10 cellular contexts compared by ENCODE assay signal in genomic region chr20:34710568-34710839, GRCh38. TPM values are rescaled to one million over a fixed set of nuclear protein-coding genes. Genes with fewer than 3 reads are reported as not detected.
DNase-seq lines count a peak whose midpoint lies in the region; ATAC-seq and TF ChIP-seq lines count a peak whose summit lies in the region.
"Had no signal": no experiment of that assay in that cellular context is flagged by ENCODE, and none has a peak within 500 bp of the region (broad histone marks: within the 10 kb centered on the region; RNA-seq: fewer than 3 reads in every experiment).

No MANE protein-coding gene starts in this region.

- peak overlapping the region; percentile 97 for H2AFZ ChIP-seq in IMR-90 (replicated peaks; ENCODE audit: low read length, poor library complexity)
- no peak overlapping the region for H2AFZ ChIP-seq in neural progenitor cell (replicated peaks)

- peak overlapping the region; percentile 83 for H2AK5ac ChIP-seq in IMR-90 (ENCODE audit: low read depth, low read length)

- BruUV-seq in IMR-90 (replicated peaks; lab: Mats Ljungman, UMichigan) = no TSS peak

- peaks cover 28 to 44% (median 35%) of the 10 kb centered on the region in 11 experiments for H3K36me3 ChIP-seq in BLaER1 treated with 17β-estradiol and CSF1 and Interleukin-3, amounts not matched to agents 10 nM and 100 nM
- peaks cover 25% of the 10 kb centered on the region for H3K36me3 ChIP-seq in IMR-90 (ENCODE audit: control insufficient read depth, insufficient read depth, low read length)
- no peaks in the 10 kb centered on the region for H3K36me3 ChIP-seq in neural progenitor cell
- H3K36me3 ChIP-seq in thyroid gland = no peaks in the 10 kb centered on the region
- H3K36me3 ChIP-seq: transverse colon had no signal

- H4K91ac ChIP-seq in IMR-90 (ENCODE audit: insufficient read depth, low read depth, low read length) = peak overlapping the region; percentile 32

- TF ChIP-seq POLR2A in IMR-90 (IDR thresholded peaks at IDR 0.05; ENCODE audit: low read depth, low read length) = no peak; the same call in 1 of the 2 replicates
- TF ChIP-seq POLR2A in thyroid gland (IDR thresholded peaks at IDR 0.05) = no peak

- no peak overlapping the region; the same call in 1 of the 2 replicates for H3K56ac ChIP-seq in IMR-90 (ENCODE audit: extremely low read depth, insufficient read depth, low read length)

- H3K4me2 ChIP-seq in BLaER1 treated with 17β-estradiol and CSF1 and Interleukin-3, amounts not matched to agents 10 nM and 100 nM = peak overlapping the region; percentile 92 to 99 (median 97)
- H3K4me2 ChIP-seq in IMR-90 (ENCODE audit: low read depth, low read length) = peak overlapping the region; percentile 79
- peak overlapping the region; percentile 99 for H3K4me2 ChIP-seq in neural progenitor cell

- H2BK20ac ChIP-seq in IMR-90 (ENCODE audit: low read depth, low read length) = peak overlapping the region; percentile 50; the same call in 1 of the 2 replicates

- H4K5ac ChIP-seq in IMR-90 (ENCODE audit: low read depth, low read length) = peak overlapping the region; percentile 28; the same call in 1 of the 2 replicates

- no peaks in the 10 kb centered on the region for H3K9me3 Mint-ChIP-seq in neural progenitor cell

- no peak for DNase-seq in IMR-90
- no peak for DNase-seq in dorsolateral prefrontal cortex
- no peak for DNase-seq in neural progenitor cell (ENCODE audit: low spot score)
- DNase-seq in thyroid gland = no peak
- DNase-seq in occipital lobe (lab: John Stamatoyannopoulos, UW) = no peak
- no peak for DNase-seq in GM10248 (ENCODE audit: extremely low spot score)

- ATAC-seq in IMR-90 (ENCODE audit: low read depth) (no peak), GM19035 (IDR thresholded peaks at IDR 0.05; ENCODE audit: unreplicated experiment) (no peak)

- peak overlapping the region in 10 of 11 experiments; percentile 81 to 92 (median 86); a peak in 19 of 22 replicates for H3K9ac ChIP-seq in BLaER1 treated with 17β-estradiol and CSF1 and Interleukin-3, amounts not matched to agents 10 nM and 100 nM
- H3K9ac ChIP-seq in IMR-90 (ENCODE audit: low read depth, low read length) (peak overlapping the region; percentile 34), neural progenitor cell (no peak overlapping the region)

- peak overlapping the region; percentile 83 for H2AK9ac ChIP-seq in IMR-90 (replicated peaks; ENCODE audit: low read depth, low read length, poor library complexity)

- no peak overlapping the region for H3K18ac ChIP-seq in IMR-90 (ENCODE audit: low read depth, low read length)

- H3K27me3 Mint-ChIP-seq in neural progenitor cell (ENCODE audit: insufficient read depth, low read depth) = peaks cover 29% of the 10 kb centered on the region

- dilution Hi-C loops in IMR-90 (cut with HindIII; ENCODE audit: low sequenced_read_pairs, unreplicated experiment) = no loop called here

- TF ChIP-seq CTCF in IMR-90 (conservative IDR thresholded peaks at IDR 0.05; ENCODE audit: low read depth, low read length) (no peak), dorsolateral prefrontal cortex (IDR thresholded peaks at IDR 0.05 in 54 of 56, conservative IDR thresholded peaks at IDR 0.05 in 2 of 56; ENCODE audit: low read depth in 1 of 56, partially characterized antibody in 56 of 56) (no peak), neural progenitor cell (IDR thresholded peaks at IDR 0.05) (no peak), thyroid gland (IDR thresholded peaks at IDR 0.05) (no peak), GM10248 (IDR thresholded peaks at IDR 0.05; ENCODE audit: control extremely low read depth, extremely low read depth, low read depth, missing control alignments) (no peak)

- H3K23ac ChIP-seq in IMR-90 (ENCODE audit: low read depth, low read length) = peak overlapping the region; percentile 44

- H3K27me3 ChIP-seq in BLaER1 treated with 17β-estradiol and CSF1 and Interleukin-3, amounts not matched to agents 10 nM and 100 nM = peaks cover 0 to 10% (median 7%) of the 10 kb centered on the region in 11 experiments; a peak in 9 of 22 replicates
- no peaks in the 10 kb centered on the region for H3K27me3 ChIP-seq in IMR-90 (ENCODE audit: control insufficient read depth, insufficient read depth, low read length)
- no peaks in the 10 kb centered on the region for H3K27me3 ChIP-seq in dorsolateral prefrontal cortex
- H3K27me3 ChIP-seq in neural progenitor cell = peaks cover 66% of the 10 kb centered on the region
- no peaks in the 10 kb centered on the region for H3K27me3 ChIP-seq in thyroid gland
- H3K27me3 ChIP-seq: adrenal gland, transverse colon had no signal

- H2BK5ac ChIP-seq in IMR-90 (ENCODE audit: low read depth, low read length, poor library complexity, severe bottlenecking) = no peak overlapping the region

- no peak overlapping the region for H3K27ac Mint-ChIP-seq in neural progenitor cell

- H3K9me1 ChIP-seq in IMR-90 (ENCODE audit: insufficient read depth, low read length) = peaks cover 34% of the 10 kb centered on the region

- no peaks in the 10 kb centered on the region for H3K9me3 ChIP-seq in BLaER1 treated with 17β-estradiol and CSF1 and Interleukin-3, amounts not matched to agents 10 nM and 100 nM (replicated peaks in 1 of 11)
- H3K9me3 ChIP-seq in IMR-90 (ENCODE audit: control insufficient read depth, insufficient read depth, low read length) = no peaks in the 10 kb centered on the region
- no peaks in the 10 kb centered on the region for H3K9me3 ChIP-seq in neural progenitor cell (ENCODE audit: low read depth)
- H3K9me3 ChIP-seq in thyroid gland = no peaks in the 10 kb centered on the region
- H3K9me3 ChIP-seq: adrenal gland, transverse colon had no signal

- H2BK15ac ChIP-seq in IMR-90 (ENCODE audit: low read depth, low read length) = peak overlapping the region; percentile 37; the same call in 1 of the 3 replicates

- peaks cover 45 to 85% (median 57%) of the 10 kb centered on the region in 10 experiments for H3K4me1 ChIP-seq in BLaER1 treated with 17β-estradiol and CSF1 and Interleukin-3, amounts not matched to agents 10 nM and 100 nM
- H3K4me1 ChIP-seq in IMR-90 (ENCODE audit: control insufficient read depth, insufficient read depth, low read length) (peaks cover 21% of the 10 kb centered on the region), neural progenitor cell (no peaks in the 10 kb centered on the region), thyroid gland (peaks cover 19 to 41% of the 10 kb centered on the region in 2 donors)

- peak overlapping the region; percentile 84 for H3K14ac ChIP-seq in IMR-90 (replicated peaks; ENCODE audit: low read depth, low read length)

- H4K20me1 ChIP-seq in BLaER1 treated with 17β-estradiol and CSF1 and Interleukin-3, amounts not matched to agents 10 nM and 100 nM = peaks cover 20 to 66% (median 24%) of the 10 kb centered on the region in 11 experiments; a peak in 19 of 22 replicates
- H4K20me1 ChIP-seq in IMR-90 (ENCODE audit: insufficient read depth, low read length) (peaks cover 26% of the 10 kb centered on the region; the same call in 1 of the 2 replicates), neural progenitor cell (ENCODE audit: low read depth) (peaks cover 18% of the 10 kb centered on the region)

- peak overlapping the region; percentile 82 for H3K4ac ChIP-seq in IMR-90 (ENCODE audit: low read depth, low read length)

- POLR2A ChIA-PET in IMR-90 (lab: Charles Lee; ENCODE audit: unreplicated experiment) (no interaction called here), GM10248 (lab: Yijun Ruan, JAX) (no interaction called here)

- H3K4me3 ChIP-seq in BLaER1 treated with 17β-estradiol and CSF1 and Interleukin-3, amounts not matched to agents 10 nM and 100 nM = peak overlapping the region; percentile 65 to 81 (median 73); a peak in 17 of 20 replicates
- H3K4me3 ChIP-seq in IMR-90 (ENCODE audit: insufficient read depth, low read depth, low read length) (no peak overlapping the region), dorsolateral prefrontal cortex (peak overlapping the region in 49 of 59 donors; percentile 52 to 82 (median 70)), neural progenitor cell (peak overlapping the region; percentile 69), thyroid gland (replicated peaks in 1 of 3) (peak overlapping the region in 1 of 3 donors; percentile 78)

- peak overlapping the region; percentile 19; the same call in 1 of the 2 replicates for H2BK120ac ChIP-seq in IMR-90 (ENCODE audit: low read depth, low read length)

- peaks cover 22% of the 10 kb centered on the region for H3F3A ChIP-seq in neural progenitor cell (ENCODE audit: low read depth)

- no peaks in the 10 kb centered on the region for H3K79me2 ChIP-seq in neural progenitor cell (ENCODE audit: low read depth)

- H3K36me3 Mint-ChIP-seq in neural progenitor cell = peaks cover 11% of the 10 kb centered on the region

- CTCF ChIA-PET in IMR-90 (lab: Yijun Ruan, JAX) (interaction anchor here (0.8 to 1.3 kb wide), 2 partner anchors 59 to 185 kb away, joined by 3 to 4 read pairs; no protein-coding TSS in a partner anchor), GM10248 (lab: Yijun Ruan, JAX) (interaction anchor here (1.0 to 6.8 kb wide), 5 partner anchors 10 to 397 kb away, joined by 3 to 36 read pairs (median 12); no protein-coding TSS in a partner anchor)

- peak overlapping the region in 1 of 2 experiments; percentile 61; a peak in 1 of 4 replicates for H4K8ac ChIP-seq in IMR-90 (ENCODE audit: low read depth in 2 of 2, low read length in 2 of 2)

- H3K4me1 Mint-ChIP-seq in neural progenitor cell = peaks cover 9% of the 10 kb centered on the region

- no peak for TF ChIP-seq RAD21 in IMR-90 (IDR thresholded peaks at IDR 0.05; ENCODE audit: low read length)

- intact Hi-C loops in IMR-90 (cut with micrococcal nuclease) (no loop called here), dorsolateral prefrontal cortex (cut with DNase I) (no loop called here), thyroid gland (cut with DNase I) (no loop called here)

- H3K27ac ChIP-seq in BLaER1 treated with 17β-estradiol and CSF1 and Interleukin-3, amounts not matched to agents 10 nM and 100 nM = 0 out of 22 replicates have a peak overlapping the region, but pooled peaks of 1 of the 11 experiments have one; percentile 86
- H3K27ac ChIP-seq in IMR-90 (ENCODE audit: insufficient read depth, low read length) = no peak overlapping the region
- peak overlapping the region in 54 of 59 donors; percentile 41 to 100 (median 89) for H3K27ac ChIP-seq in dorsolateral prefrontal cortex
- no peak overlapping the region for H3K27ac ChIP-seq in neural progenitor cell
- H3K27ac ChIP-seq in thyroid gland = no peak overlapping the region

- in situ Hi-C loops in IMR-90 (cut with MboI; ENCODE audit: low sequenced_read_pairs) = loop anchor here (10.0 kb wide), 1 partner anchor 406 kb away; the partner anchor contains the start of gene AHCY

- peaks cover 0 to 60% of the 10 kb centered on the region in 2 experiments; a peak in 2 of 4 replicates for H3K79me1 ChIP-seq in IMR-90 (ENCODE audit: low read depth in 1 of 2, low read length in 2 of 2)

- peak overlapping the region; percentile 85 for H3K4me3 Mint-ChIP-seq in neural progenitor cell

RNA-seq across cellular contexts. Expression of gene TP53INP2, which starts 6.4 kb away (rescaled TPM):
- total RNA-seq in IMR-90 (2012; rRNA removed) (1.1 and 1.3 TPM in 2 replicates), dorsolateral prefrontal cortex (100 to 1,000 TPM in 68 of 120 experiments, 10 to 100 TPM in 52; 27.3 to 337 (median 106) TPM), neural progenitor cell (ENCODE audit: low replicate concordance) (1.1 TPM in 2 replicates), thyroid gland (10 to 100 TPM; 21.9 to 39.7 (median 31.2) TPM), occipital lobe (3.9 TPM)
- polyA plus RNA-seq in IMR-90 (2012; rRNA removed) = 6.8 and 7.4 TPM in 2 replicates
- polyA plus RNA-seq in IMR-90 (2012; cell fraction: cytosol; rRNA removed) = 4.7 and 5.8 TPM in 2 replicates
- polyA plus RNA-seq in IMR-90 (2012; cell fraction: nucleus; rRNA removed; ENCODE audit: low replicate concordance) = 19.6 and 42.6 TPM in 2 replicates

RNA-seq across cellular contexts. Expression of gene PIGU, which starts 33.6 kb away (rescaled TPM):
- total RNA-seq in IMR-90 (2012; rRNA removed) (11.1 and 16.1 TPM in 2 replicates), dorsolateral prefrontal cortex (10 to 100 TPM; 15.5 to 38.4 (median 22.8) TPM), neural progenitor cell (ENCODE audit: low replicate concordance) (35.6 and 40.1 TPM in 2 replicates), thyroid gland (10 to 100 TPM; 12.1 to 25.8 (median 18.0) TPM), occipital lobe (14.8 TPM)
- polyA plus RNA-seq in IMR-90 (2012; rRNA removed) = 31.1 and 32.4 TPM in 2 replicates
- 18.5 and 21.3 TPM in 2 replicates for polyA plus RNA-seq in IMR-90 (2012; cell fraction: cytosol; rRNA removed)
- polyA plus RNA-seq in IMR-90 (2012; cell fraction: nucleus; rRNA removed; ENCODE audit: low replicate concordance) = 9.5 and 16.5 TPM in 2 replicates

Comparison
In these comparisons a context has a peak if more than half of its experiments do, and no peak if none do; other contexts are left out.
1. H3K27ac ChIP-seq: peak in dorsolateral prefrontal cortex (54 of 59); none in IMR-90 (single experiment), neural progenitor cell (single experiment) and thyroid gland (0 of 3).
2. Peak in every context shown above with its lines, with median percentiles within 50 percentile points of each other: H3K4me2 ChIP-seq.